ENCODE assay signal across 15 cellular contexts in the genomic region with DNA sequence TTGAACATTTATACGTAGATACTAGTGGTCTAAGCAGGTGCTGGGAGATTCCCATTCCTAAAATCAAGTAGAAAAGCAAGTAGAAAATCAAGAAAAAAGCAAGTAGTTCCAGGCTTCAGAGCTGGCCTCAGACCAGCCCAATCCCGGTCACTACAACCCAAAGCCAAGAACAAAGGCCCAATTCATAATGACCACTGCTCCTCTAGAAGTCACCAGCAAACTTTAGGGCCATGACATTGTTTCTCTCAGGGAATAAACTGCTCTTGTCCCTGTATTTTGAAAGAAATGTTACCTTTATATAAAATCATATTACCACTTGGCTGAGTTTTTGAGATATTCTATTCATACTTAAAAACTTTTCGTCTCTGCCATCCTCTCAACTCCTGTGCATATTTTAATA. TPM values are rescaled to one million over a fixed set of nuclear protein-coding genes. Genes with fewer than 3 reads are reported as not detected.
A peak's percentile ranks its signal among the peaks of the same experiment; 100 is the strongest.
DNase-seq lines count a peak whose midpoint lies in the region; ATAC-seq and TF ChIP-seq lines count a peak whose summit lies in the region.
"Had no signal": no experiment of that assay in that cellular context is flagged by ENCODE, and none has a peak within 500 bp of the region (broad histone marks: within the 10 kb centered on the region; RNA-seq: fewer than 3 reads in every experiment).

No MANE protein-coding gene starts in this region.

- H3K4me3 ChIP-seq in RWPE2 (ENCODE audit: severe bottlenecking) (no peak overlapping the region), esophagus muscularis mucosa (no peak overlapping the region), stomach (no peak overlapping the region), colonic mucosa (no peak overlapping the region), SJCRH30 (no peak overlapping the region)

- TF ChIP-seq CTCF in RWPE2 (IDR thresholded peaks at IDR 0.05; ENCODE audit: poor library complexity, severe bottlenecking) (no peak), esophagus muscularis mucosa (IDR thresholded peaks at IDR 0.05) (no peak), mesothelial cell of epicardium (IDR thresholded peaks at IDR 0.05; ENCODE audit: unreplicated experiment) (no peak), stomach (IDR thresholded peaks at IDR 0.05) (no peak), colonic mucosa (IDR thresholded peaks at IDR 0.05) (no peak)

- H3K9me3 ChIP-seq in RWPE2 (ENCODE audit: severe bottlenecking) (no peaks in the 10 kb centered on the region), esophagus muscularis mucosa (no peaks in the 10 kb centered on the region), stomach (no peaks in the 10 kb centered on the region), colonic mucosa (no peaks in the 10 kb centered on the region), SJCRH30 (replicated peaks) (no peaks in the 10 kb centered on the region)

- DNase-seq in RWPE2 (ENCODE audit: low spot score) (no peak), esophagus muscularis mucosa (ENCODE audit: extremely low spot score) (peak; percentile 60), mesothelial cell of epicardium (ENCODE audit: low spot score in 2 of 2, unreplicated experiment in 2 of 2) (no peak), stomach (no peak), colonic mucosa (no peak), SJCRH30 (no peak), NCI-H226 (no peak)
- DNase-seq in stimulated activated effector memory CD8-positive, alpha-beta T cell treated with anti-CD3 and anti-CD28 coated beads, Interleukin-12 subunit alpha, Interleukin-12 subunit beta, amount 100 ng/mL, for 72 hours (ENCODE audit: low spot score in 2 of 2), result no peak
- DNase-seq: activated CD8-positive, alpha-beta memory T cell treated with anti-CD3 and anti-CD28 coated beads for 24 hours; activated effector memory CD4-positive, alpha-beta T cell treated with anti-CD3 and anti-CD28 coated beads, Interleukin-2, amount 50 U/mL, for 16 hours; effector CD8-positive, alpha-beta T cell; foreskin fibroblast; kidney; small intestine had no signal

- peaks cover 25% of the 10 kb centered on the region for H3K4me1 Mint-ChIP-seq in mesothelial cell of epicardium
- no peaks in the 10 kb centered on the region for H3K4me1 Mint-ChIP-seq in stimulated activated effector memory CD8-positive, alpha-beta T cell treated with anti-CD3 and anti-CD28 coated beads, Interleukin-12 subunit alpha, Interleukin-12 subunit beta, amount 100 ng/mL, for 72 hours

- H3K36me3 ChIP-seq in RWPE2 (ENCODE audit: low read depth), result 0 out of 2 replicates have a peak, but pooled peaks cover 5% of the 10 kb centered on the region
- H3K36me3 ChIP-seq in esophagus muscularis mucosa, result no peaks in the 10 kb centered on the region
- H3K36me3 ChIP-seq in stomach, result no peaks in the 10 kb centered on the region
- no peaks in the 10 kb centered on the region for H3K36me3 ChIP-seq in colonic mucosa
- H3K36me3 ChIP-seq in SJCRH30, result no peaks in the 10 kb centered on the region

- no peaks in the 10 kb centered on the region for H3K9me3 Mint-ChIP-seq in mesothelial cell of epicardium
- H3K9me3 Mint-ChIP-seq in stimulated activated effector memory CD8-positive, alpha-beta T cell treated with anti-CD3 and anti-CD28 coated beads, Interleukin-12 subunit alpha, Interleukin-12 subunit beta, amount 100 ng/mL, for 72 hours, result no peaks in the 10 kb centered on the region
- H3K9me3 Mint-ChIP-seq: natural killer cell treated with Interleukin-12 subunit alpha and Interleukin-12 subunit beta and Interleukin-15 and Interleukin-18, amount 100 ng/mL, for 72 hours had no signal

- TF ChIP-seq EP300 in esophagus muscularis mucosa (IDR thresholded peaks at IDR 0.05), result no peak
- TF ChIP-seq EP300 in stomach (IDR thresholded peaks at IDR 0.05), result no peak

- H3K27me3 Mint-ChIP-seq in mesothelial cell of epicardium (ENCODE audit: low read depth), result no peaks in the 10 kb centered on the region

- H3K27ac ChIP-seq in RWPE2 (ENCODE audit: poor library complexity, severe bottlenecking), result peak overlapping the region; percentile 92
- peak overlapping the region; percentile 31 to 67 (median 62) for H3K27ac ChIP-seq in esophagus muscularis mucosa (replicated peaks in 1 of 4)
- H3K27ac ChIP-seq in stomach, result peak overlapping the region in 4 of 5 donors; percentile 7 to 63 (median 40)
- H3K27ac ChIP-seq in colonic mucosa, result no peak overlapping the region
- H3K27ac ChIP-seq in SJCRH30, result no peak overlapping the region

- no peak for ATAC-seq in RWPE2 (ENCODE audit: low read depth)
- no peak for ATAC-seq in stimulated activated effector memory CD8-positive, alpha-beta T cell treated with anti-CD3 and anti-CD28 coated beads, Interleukin-12 subunit alpha, Interleukin-12 subunit beta, amount 100 ng/mL, for 72 hours

- H3K4me1 ChIP-seq in RWPE2 (ENCODE audit: insufficient read depth, poor library complexity, severe bottlenecking) (peaks cover 50% of the 10 kb centered on the region), esophagus muscularis mucosa (peaks cover 66 to 84% (median 81%) of the 10 kb centered on the region in 4 donors), stomach (peaks cover 0 to 56% (median 20%) of the 10 kb centered on the region in 4 donors), colonic mucosa (no peaks in the 10 kb centered on the region), SJCRH30 (peaks cover 29% of the 10 kb centered on the region)

- H3K27me3 ChIP-seq in RWPE2 (ENCODE audit: insufficient read depth, poor library complexity, severe bottlenecking), result no peaks in the 10 kb centered on the region
- H3K27me3 ChIP-seq in esophagus muscularis mucosa, result no peaks in the 10 kb centered on the region
- H3K27me3 ChIP-seq in stomach, result no peaks in the 10 kb centered on the region
- no peaks in the 10 kb centered on the region for H3K27me3 ChIP-seq in colonic mucosa
- H3K27me3 ChIP-seq in SJCRH30, result no peaks in the 10 kb centered on the region

- H3K36me3 Mint-ChIP-seq in mesothelial cell of epicardium, result peaks cover 13% of the 10 kb centered on the region
- no peaks in the 10 kb centered on the region for H3K36me3 Mint-ChIP-seq in stimulated activated effector memory CD8-positive, alpha-beta T cell treated with anti-CD3 and anti-CD28 coated beads, Interleukin-12 subunit alpha, Interleukin-12 subunit beta, amount 100 ng/mL, for 72 hours
- H3K36me3 Mint-ChIP-seq: natural killer cell treated with Interleukin-12 subunit alpha and Interleukin-12 subunit beta and Interleukin-15 and Interleukin-18, amount 100 ng/mL, for 72 hours had no signal

- TF ChIP-seq POLR2A in esophagus muscularis mucosa (IDR thresholded peaks at IDR 0.05; ENCODE audit: low read depth) (no peak), stomach (IDR thresholded peaks at IDR 0.05) (no peak)

- peak overlapping the region; percentile 72 for H3K27ac Mint-ChIP-seq in mesothelial cell of epicardium
- no peak overlapping the region for H3K27ac Mint-ChIP-seq in stimulated activated effector memory CD8-positive, alpha-beta T cell treated with anti-CD3 and anti-CD28 coated beads, Interleukin-12 subunit alpha, Interleukin-12 subunit beta, amount 100 ng/mL, for 72 hours
- H3K27ac Mint-ChIP-seq: natural killer cell treated with Interleukin-12 subunit alpha and Interleukin-12 subunit beta and Interleukin-15 and Interleukin-18, amount 100 ng/mL, for 72 hours had no signal

- 63% methylated on average over 3 of the region's 3 CpGs for WGBS in esophagus muscularis mucosa
- WGBS in stomach, 5 donors, result 57 to 77% (median 69%) methylated on average over 3 of the region's 3 CpGs

- H3K9ac ChIP-seq in colonic mucosa (ENCODE audit: low read depth in 2 of 2, low read length in 2 of 2), result no peak overlapping the region

- H3K4me3 Mint-ChIP-seq in mesothelial cell of epicardium, result no peak overlapping the region
- no peak overlapping the region for H3K4me3 Mint-ChIP-seq in stimulated activated effector memory CD8-positive, alpha-beta T cell treated with anti-CD3 and anti-CD28 coated beads, Interleukin-12 subunit alpha, Interleukin-12 subunit beta, amount 100 ng/mL, for 72 hours
- H3K4me3 Mint-ChIP-seq: natural killer cell treated with Interleukin-12 subunit alpha and Interleukin-12 subunit beta and Interleukin-15 and Interleukin-18, amount 100 ng/mL, for 72 hours had no signal

- intact Hi-C loops in esophagus muscularis mucosa (cut with DNase I), result loop anchor here (5.0 to 10.0 kb wide), 2 partner anchors 55 to 268 kb away; no protein-coding TSS in a partner anchor
- intact Hi-C loops in stomach (cut with DNase I; ENCODE audit: low total_unique reads), result no loop called here
- intact Hi-C loops in colonic mucosa (cut with DNase I), result no loop called here

RNA-seq across cellular contexts. Expression of gene SCHIP1, which starts 42.7 kb away (rescaled TPM):
- total RNA-seq in esophagus muscularis mucosa (10 to 100 TPM; 10.8 to 23.5 (median 14.3) TPM), mesothelial cell of epicardium (9.2 to 10.6 TPM (median 9.8 TPM) in 3 replicates), stomach (10 to 100 TPM in 2 of 5 donors, 1 to 10 TPM in 1, not detected in 2; 7.1 to 21.0 (median 18.7) TPM), colonic mucosa (1 to 10 TPM in 1 of 2 donors, under 1 TPM in 1; 0.35 to 2.5 TPM)
- 1 to 10 TPM; 1.2 to 8.9 (median 1.7) TPM for polyA plus RNA-seq in stomach
- total RNA-seq in SJCRH30 (2014; rRNA removed; shearing (Covaris generic)), result 1.5 and 2.2 TPM in 2 replicates
- total RNA-seq: natural killer cell treated with Interleukin-12 subunit alpha and Interleukin-12 subunit beta and Interleukin-15 and Interleukin-18, amount 100 ng/mL, for 72 hours had no signal

Comparison
In these comparisons a context has a peak if more than half of its experiments do, and no peak if none do; other contexts are left out.
1. H3K27ac ChIP-seq: peak in RWPE2 (single experiment), esophagus muscularis mucosa (4 of 4) and stomach (4 of 5); none in colonic mucosa (single experiment) and SJCRH30 (single experiment).